1 cellular context compared by ENCODE assay signal in genomic region chr2:135985018-135985825, GRCh38.
TF ChIP-seq lines count a peak whose summit lies in the region.

Gene DARS1 (minus strand): TSS chr2:135985626. CDS start chr2:135985468, 158 bp downstream.

TF ChIP-seq in HEK293, 187 proteins besides CTCF, POLR2A, EP300 and RAD21 (continued from another document and continues in another):
- TF ChIP-seq ZFP69B (tag by site-specific recombination; IDR thresholded peaks at IDR 0.05) (0 out of 2 replicates have a peak, but pooled peaks have one; percentile 3), EGR2 (tag by site-specific recombination; IDR thresholded peaks at IDR 0.05; ENCODE audit: low read depth) (peak; percentile 78; the same call in 1 of the 2 replicates), TRIM28 (IDR thresholded peaks at IDR 0.05; ENCODE audit: borderline replicate concordance, low read length) (no peak), RBAK (tag by site-specific recombination; IDR thresholded peaks at IDR 0.05) (no peak), ZBTB1 (tag by site-specific recombination; IDR thresholded peaks at IDR 0.05) (no peak), ZNF132 (tag by site-specific recombination; IDR thresholded peaks at IDR 0.05; ENCODE audit: borderline replicate concordance) (no peak), SP2 (tag by site-specific recombination; IDR thresholded peaks at IDR 0.05) (peak; percentile 76), ZNF623 (tag by site-specific recombination; IDR thresholded peaks at IDR 0.05) (no peak), ZNF701 (tag by site-specific recombination; IDR thresholded peaks at IDR 0.05) (no peak), ZNF514 (tag by site-specific recombination; IDR thresholded peaks at IDR 0.05) (no peak), PBX3 (CRISPR knock-in tag; IDR thresholded peaks at IDR 0.05) (no peak), ZNF280D (tag by site-specific recombination; IDR thresholded peaks at IDR 0.05) (no peak), ZNF747 (tag by site-specific recombination; IDR thresholded peaks at IDR 0.05) (no peak), KLF16 (tag by site-specific recombination; IDR thresholded peaks at IDR 0.05) (peak; percentile 89), PRDM2 (tag by site-specific recombination; IDR thresholded peaks at IDR 0.05; ENCODE audit: borderline replicate concordance) (no peak), MEIS1 (CRISPR knock-in tag; IDR thresholded peaks at IDR 0.05; ENCODE audit: borderline replicate concordance) (no peak), ZNF510 (tag by site-specific recombination; IDR thresholded peaks at IDR 0.05; ENCODE audit: insufficient replicate concordance) (no peak), ZNF169 (tag by site-specific recombination; IDR thresholded peaks at IDR 0.05) (no peak), TCF7L2 (IDR thresholded peaks at IDR 0.05; ENCODE audit: borderline replicate concordance, low read depth, low read length) (no peak), YY1 (tag by site-specific recombination; IDR thresholded peaks at IDR 0.05) (peak; percentile 49; the same call in 1 of the 2 replicates), INSM2 (tag by site-specific recombination; IDR thresholded peaks at IDR 0.05) (peak; percentile 46; the same call in 1 of the 2 replicates), ZBTB21 (tag by site-specific recombination; IDR thresholded peaks at IDR 0.05) (peak; percentile 79), HOXD13 (CRISPR knock-in tag; IDR thresholded peaks at IDR 0.05; ENCODE audit: borderline replicate concordance) (no peak), ZBTB8A (tag by site-specific recombination; IDR thresholded peaks at IDR 0.05) (no peak), ZFHX2 (tag by site-specific recombination; conservative IDR thresholded peaks at IDR 0.05) (peak; percentile 82; the same call in 1 of the 2 replicates), PRDM10 (tag by site-specific recombination; IDR thresholded peaks at IDR 0.05) (peak; percentile 46), ZNF48 (tag by site-specific recombination; IDR thresholded peaks at IDR 0.05) (no peak), ZNF626 (tag by site-specific recombination; IDR thresholded peaks at IDR 0.05) (no peak), ZBTB49 (tag by site-specific recombination; IDR thresholded peaks at IDR 0.05; ENCODE audit: low read depth) (no peak), ZNF830 (tag by site-specific recombination; IDR thresholded peaks at IDR 0.05; ENCODE audit: low read depth) (no peak), ZNF837 (tag by site-specific recombination; IDR thresholded peaks at IDR 0.05) (no peak), SETDB1 (IDR thresholded peaks at IDR 0.05; ENCODE audit: insufficient read length, low read length) (no peak), ZNF292 (tag by site-specific recombination; IDR thresholded peaks at IDR 0.05; ENCODE audit: borderline replicate concordance, low read depth) (no peak), ZNF558 (tag by site-specific recombination; IDR thresholded peaks at IDR 0.05) (no peak), ZNF121 (tag by site-specific recombination; IDR thresholded peaks at IDR 0.05) (no peak), ZNF692 (tag by site-specific recombination; IDR thresholded peaks at IDR 0.05) (peak; percentile 59; the same call in 1 of the 2 replicates), ZBTB20 (tag by site-specific recombination; IDR thresholded peaks at IDR 0.05) (peak; percentile 74), ZNF114 (tag by site-specific recombination; IDR thresholded peaks at IDR 0.05) (no peak), ZNF221 (tag by site-specific recombination; IDR thresholded peaks at IDR 0.05; ENCODE audit: borderline replicate concordance) (no peak), ZNF23 (tag by site-specific recombination; IDR thresholded peaks at IDR 0.05; ENCODE audit: borderline replicate concordance) (no peak), KLF9 (tag by site-specific recombination; IDR thresholded peaks at IDR 0.05; ENCODE audit: low read depth) (peak; percentile 82), BCL11A (tag by site-specific recombination; IDR thresholded peaks at IDR 0.05; ENCODE audit: low read depth) (no peak)
